In genomic region chr16:89922477-89922883, GRCh38 we compare ENCODE assay signal across 8 cellular contexts. TPM values are rescaled to one million over a fixed set of nuclear protein-coding genes. Genes with fewer than 3 reads are reported as not detected.
DNase-seq lines count a peak whose midpoint lies in the region; ATAC-seq and TF ChIP-seq lines count a peak whose summit lies in the region.

No MANE protein-coding gene starts in this region.

- H3K9me3 ChIP-seq in ascending aorta = no peaks in the 10 kb centered on the region
- H3K9me3 ChIP-seq in prostate gland = no peaks in the 10 kb centered on the region

- peaks cover 7% of the 10 kb centered on the region for H3K27me3 ChIP-seq in ascending aorta
- H3K27me3 ChIP-seq in prostate gland (replicated peaks; ENCODE audit: insufficient read depth) = no peaks in the 10 kb centered on the region

- 2% methylated on average over 10 of the region's 31 CpGs for whole genome bisulfite sequencing in prostate gland

- TF ChIP-seq CTCF in ascending aorta (IDR thresholded peaks at IDR 0.05) (no peak), prostate gland (IDR thresholded peaks at IDR 0.05) (no peak)

- TF ChIP-seq POLR2A in prostate gland (IDR thresholded peaks at IDR 0.05) = peak; percentile 54

- peak overlapping the region; percentile 64 to 67 for H3K4me3 ChIP-seq in ascending aorta
- H3K4me3 ChIP-seq in prostate gland = peak overlapping the region; percentile 40 to 56

- intact Hi-C loops in ascending aorta (cut with DNase I) = loop anchor here (2.0 kb wide), 3 partner anchors 26 to 50 kb away; partner anchors contain the start of gene DEF8
- intact Hi-C loops in left ventricle myocardium superior (cut with micrococcal nuclease) = no loop called here
- intact Hi-C loops in prostate gland (cut with DNase I) = no loop called here

- ATAC-seq in left ventricle myocardium superior (peak; percentile 14), HG02759 (IDR thresholded peaks at IDR 0.05; ENCODE audit: unreplicated experiment) (no peak), HG03045 (IDR thresholded peaks at IDR 0.05; ENCODE audit: unreplicated experiment) (no peak)

- H3K27ac ChIP-seq in ascending aorta (peak overlapping the region; percentile 85), prostate gland (peak overlapping the region; percentile 39 to 61)

- H3K36me3 ChIP-seq in ascending aorta (no peaks in the 10 kb centered on the region), prostate gland (no peaks in the 10 kb centered on the region)

- DNase-seq in activated effector memory CD4-positive, alpha-beta T cell treated with anti-CD3 and anti-CD28 coated beads, Interleukin-2, amount 50 U/mL, for 16 hours = peak; percentile 73
- no peak for DNase-seq in activated effector memory CD4-positive, alpha-beta T cell treated with Interleukin-2 at 50 U/mL for 16 hours
- DNase-seq in NCI-H69 (lab: John Stamatoyannopoulos, UW) = peak; percentile 78
- DNase-seq in ascending aorta (ENCODE audit: low spot score in 2 of 2) = peak; percentile 86 to 94
- peak; percentile 73 for DNase-seq in left ventricle myocardium superior
- no peak for DNase-seq in prostate gland (ENCODE audit: low spot score)

- H3K4me1 ChIP-seq in ascending aorta = peaks cover 26 to 43% of the 10 kb centered on the region in 2 donors
- H3K4me1 ChIP-seq in prostate gland (replicated peaks) = peaks cover 13% of the 10 kb centered on the region

RNA-seq across cellular contexts. Expression of gene TUBB3, which starts 0.7 kb away (rescaled TPM):
- total RNA-seq in ascending aorta = 2.3 TPM
- total RNA-seq in left ventricle myocardium superior = 1.8 TPM
- total RNA-seq in prostate gland = 10 to 100 TPM in 1 of 2 donors, under 1 TPM in 1; 0.82 to 20.7 TPM

RNA-seq across cellular contexts. Expression of gene MC1R, which starts 3.8 kb away (rescaled TPM):
- total RNA-seq in ascending aorta (13.2 TPM), left ventricle myocardium superior (1.1 TPM), prostate gland (10 to 100 TPM in 1 of 2 donors, 1 to 10 TPM in 1; 5.6 to 22.5 TPM)

RNA-seq across cellular contexts. Expression of gene DEF8, which starts 26.1 kb away (rescaled TPM):
- total RNA-seq in ascending aorta (34.5 TPM), left ventricle myocardium superior (53.2 TPM), prostate gland (10 to 100 TPM; 63.9 to 79.9 TPM)

RNA-seq across cellular contexts. Expression of gene TCF25, which starts 49.1 kb away (rescaled TPM):
- 237 TPM for total RNA-seq in ascending aorta
- total RNA-seq in left ventricle myocardium superior = 86.3 TPM
- 100 to 1,000 TPM; 141 to 302 TPM for total RNA-seq in prostate gland

Comparison
In these comparisons a context has a peak if more than half of its experiments do, and no peak if none do; other contexts are left out.
1. DNase-seq: peak in activated effector memory CD4-positive, alpha-beta T cell treated with anti-CD3 and anti-CD28 coated beads, Interleukin-2, amount 50 U/mL, for 16 hours (single experiment), NCI-H69 (single experiment), ascending aorta (2 of 2) and left ventricle myocardium superior (single experiment); none in activated effector memory CD4-positive, alpha-beta T cell treated with Interleukin-2 at 50 U/mL for 16 hours (single experiment) and prostate gland (single experiment).